ENCODE assay signal across 19 cellular contexts in genomic region chr1:29209173-29209572, GRCh38. TPM values are rescaled to one million over a fixed set of nuclear protein-coding genes. Genes with fewer than 3 reads are reported as not detected.
A peak's percentile ranks its signal among the peaks of the same experiment; 100 is the strongest.
DNase-seq lines count a peak whose midpoint lies in the region; ATAC-seq, FAIRE-seq and TF ChIP-seq lines count a peak whose summit lies in the region.
"Had no signal": no experiment of that assay in that cellular context is flagged by ENCODE, and none has a peak within 500 bp of the region (broad histone marks: within the 10 kb centered on the region; RNA-seq: fewer than 3 reads in every experiment).

No MANE protein-coding gene starts in this region.

- H3K9me3 ChIP-seq in mesodermal cell (ENCODE audit: control insufficient read depth, low read length) = no peaks in the 10 kb centered on the region
- H3K9me3 ChIP-seq in esophagus squamous epithelium = no peaks in the 10 kb centered on the region

- H3K36me3 ChIP-seq in bronchial epithelial cell (ENCODE audit: control insufficient read depth, insufficient read depth, low read length) (peaks cover 22% of the 10 kb centered on the region), mesodermal cell (ENCODE audit: control insufficient read depth, insufficient read depth, low read length) (peaks cover 37% of the 10 kb centered on the region), esophagus squamous epithelium (peaks cover 0 to 76% (median 6%) of the 10 kb centered on the region in 3 donors)

- no peak overlapping the region for H3K27ac Mint-ChIP-seq in activated CD4-positive, alpha-beta T cell treated with anti-CD3 and anti-CD28 coated beads for 36 hours
- H3K27ac Mint-ChIP-seq in T-helper 2 cell treated with Interferon-gamma antibody and Interleukin-4, amounts not matched to agents 5 μg/mL and 100 μg/mL, for 36 hours = no peak overlapping the region
- no peak overlapping the region for H3K27ac Mint-ChIP-seq in activated CD4-positive, alpha-beta memory T cell treated with anti-CD3 and anti-CD28 coated beads, Interleukin-2, amount 10 ng/mL, durations not matched to agents 7 days and 5 days
- H3K27ac Mint-ChIP-seq: activated naive CD8-positive, alpha-beta T cell had no signal

- H3K27me3 Mint-ChIP-seq in activated CD4-positive, alpha-beta T cell treated with anti-CD3 and anti-CD28 coated beads for 36 hours = no peaks in the 10 kb centered on the region
- H3K27me3 Mint-ChIP-seq in T-helper 2 cell treated with Interferon-gamma antibody and Interleukin-4, amounts not matched to agents 5 μg/mL and 100 μg/mL, for 36 hours (ENCODE audit: low read depth) = no peaks in the 10 kb centered on the region
- no peaks in the 10 kb centered on the region for H3K27me3 Mint-ChIP-seq in activated CD4-positive, alpha-beta memory T cell treated with anti-CD3 and anti-CD28 coated beads, Interleukin-2, amount 10 ng/mL, durations not matched to agents 7 days and 5 days
- H3K27me3 Mint-ChIP-seq: activated naive CD8-positive, alpha-beta T cell; naive B cell had no signal

- no peak for TF ChIP-seq CTCF in AG10803 (conservative IDR thresholded peaks at IDR 0.05; ENCODE audit: low read length)
- no peak for TF ChIP-seq CTCF in bronchial epithelial cell (IDR thresholded peaks at IDR 0.05; ENCODE audit: insufficient read depth, low read length, severe bottlenecking)
- TF ChIP-seq CTCF in esophagus squamous epithelium (IDR thresholded peaks at IDR 0.05) = no peak

- 93% methylated on average over 5 of the region's 5 CpGs for WGBS in mesodermal cell (ENCODE audit: insufficient coverage in 2 of 2), 2 experiments
- 74 to 80% methylated on average over 5 of the region's 5 CpGs for WGBS in esophagus squamous epithelium, 2 donors

- H3K27me3 ChIP-seq in bronchial epithelial cell (ENCODE audit: control insufficient read depth, insufficient read depth, low read length) (no peaks in the 10 kb centered on the region), esophagus squamous epithelium (no peaks in the 10 kb centered on the region)

- peak overlapping the region; percentile 50 for H3K27ac ChIP-seq in mesodermal cell (ENCODE audit: low read depth, low read length, severe bottlenecking)
- no peak overlapping the region for H3K27ac ChIP-seq in esophagus squamous epithelium

- H3K4me3 Mint-ChIP-seq in activated CD4-positive, alpha-beta T cell treated with anti-CD3 and anti-CD28 coated beads for 36 hours = no peak overlapping the region
- H3K4me3 Mint-ChIP-seq in T-helper 2 cell treated with Interferon-gamma antibody and Interleukin-4, amounts not matched to agents 5 μg/mL and 100 μg/mL, for 36 hours = no peak overlapping the region
- no peak overlapping the region for H3K4me3 Mint-ChIP-seq in activated CD4-positive, alpha-beta memory T cell treated with anti-CD3 and anti-CD28 coated beads, Interleukin-2, amount 10 ng/mL, durations not matched to agents 7 days and 5 days
- H3K4me3 Mint-ChIP-seq: activated naive CD8-positive, alpha-beta T cell had no signal

- CTCF ChIA-PET in activated CD4-positive, alpha-beta T cell treated with anti-CD3 and anti-CD28 coated beads for 36 hours (lab: Charles Lee) = no interaction called here
- CTCF ChIA-PET in activated CD4-positive, alpha-beta memory T cell treated with anti-CD3 and anti-CD28 coated beads, Interleukin-2, amount 10 ng/mL, durations not matched to agents 7 days and 5 days (lab: Charles Lee) = no interaction called here

- POLR2A ChIA-PET in activated CD4-positive, alpha-beta T cell treated with anti-CD3 and anti-CD28 coated beads for 36 hours (lab: Charles Lee) = no interaction called here
- POLR2A ChIA-PET in activated CD4-positive, alpha-beta memory T cell treated with anti-CD3 and anti-CD28 coated beads, Interleukin-2, amount 10 ng/mL, durations not matched to agents 7 days and 5 days (lab: Charles Lee) = no interaction called here

- intact Hi-C loops in activated CD4-positive, alpha-beta T cell treated with anti-CD3 and anti-CD28 coated beads for 36 hours (cut with DNase I, micrococcal nuclease) = no loop called here
- intact Hi-C loops in esophagus squamous epithelium (cut with DNase I) = loop anchor here (10.0 kb wide), 1 partner anchor 164 kb away; no protein-coding TSS in a partner anchor

- no peaks in the 10 kb centered on the region for H3K9me3 Mint-ChIP-seq in activated CD4-positive, alpha-beta T cell treated with anti-CD3 and anti-CD28 coated beads for 36 hours (ENCODE audit: low read depth)
- no peaks in the 10 kb centered on the region for H3K9me3 Mint-ChIP-seq in T-helper 2 cell treated with Interferon-gamma antibody and Interleukin-4, amounts not matched to agents 5 μg/mL and 100 μg/mL, for 36 hours
- no peaks in the 10 kb centered on the region for H3K9me3 Mint-ChIP-seq in activated CD4-positive, alpha-beta memory T cell treated with anti-CD3 and anti-CD28 coated beads, Interleukin-2, amount 10 ng/mL, durations not matched to agents 7 days and 5 days
- H3K9me3 Mint-ChIP-seq: naive B cell had no signal

- H3K4me3 ChIP-seq in AG10803 (ENCODE audit: low read length) = no peak overlapping the region
- H3K4me3 ChIP-seq in bronchial epithelial cell (ENCODE audit: low read depth, low read length) = no peak overlapping the region
- H3K4me3 ChIP-seq in mesodermal cell (ENCODE audit: extremely low read depth, insufficient read depth, low read length, poor library complexity, severe bottlenecking) = no peak overlapping the region
- no peak overlapping the region for H3K4me3 ChIP-seq in esophagus squamous epithelium

- H3K4me1 Mint-ChIP-seq in activated CD4-positive, alpha-beta T cell treated with anti-CD3 and anti-CD28 coated beads for 36 hours = no peaks in the 10 kb centered on the region
- no peaks in the 10 kb centered on the region for H3K4me1 Mint-ChIP-seq in T-helper 2 cell treated with Interferon-gamma antibody and Interleukin-4, amounts not matched to agents 5 μg/mL and 100 μg/mL, for 36 hours (ENCODE audit: low read depth)
- H3K4me1 Mint-ChIP-seq in activated CD4-positive, alpha-beta memory T cell treated with anti-CD3 and anti-CD28 coated beads, Interleukin-2, amount 10 ng/mL, durations not matched to agents 7 days and 5 days = no peaks in the 10 kb centered on the region

- peaks cover 28% of the 10 kb centered on the region for H3K4me1 ChIP-seq in mesodermal cell (ENCODE audit: control insufficient read depth, insufficient read depth, low read length, poor library complexity, severe bottlenecking)
- no peaks in the 10 kb centered on the region for H3K4me1 ChIP-seq in esophagus squamous epithelium

- no peak for TF ChIP-seq POLR2A in esophagus squamous epithelium (IDR thresholded peaks at IDR 0.05)

- DNase-seq in AG10803 (ENCODE audit: low read depth) (peak; percentile 58), M059J (ENCODE audit: low read depth) (peak; percentile 40), bronchial epithelial cell (ENCODE audit: low read depth) (peak; percentile 51), esophagus squamous epithelium (lab: John Stamatoyannopoulos, UW) (no peak)
- no peak for DNase-seq in activated CD4-positive, alpha-beta T cell treated with anti-CD3 and anti-CD28 coated beads for 36 hours
- DNase-seq in T-helper 2 cell treated with Interferon-gamma antibody and Interleukin-4, amounts not matched to agents 5 μg/mL and 100 μg/mL, for 36 hours (ENCODE audit: low spot score) = no peak
- no peak for DNase-seq in activated CD4-positive, alpha-beta memory T cell treated with anti-CD3 and anti-CD28 coated beads, Interleukin-2, amount 10 ng/mL, durations not matched to agents 7 days and 5 days
- DNase-seq: central memory CD4-positive, alpha-beta T cell; GF-D8; H7; naive B cell; NCI-H345; SHP77; stimulated activated CD4-positive, alpha-beta T cell treated with anti-CD3 and anti-CD28 coated beads, Interleukin-12 subunit alpha, Interleukin-12 subunit beta, amount 100 ng/mL, for 4 hours had no signal

- no peak for FAIRE-seq in bronchial epithelial cell (lab: Jason Lieb, UNC)
- FAIRE-seq: frontal cortex, urothelium cell line had no signal

- H3K36me3 Mint-ChIP-seq in activated CD4-positive, alpha-beta T cell treated with anti-CD3 and anti-CD28 coated beads for 36 hours (ENCODE audit: low read depth) = peaks cover 17% of the 10 kb centered on the region
- peaks cover 6% of the 10 kb centered on the region for H3K36me3 Mint-ChIP-seq in T-helper 2 cell treated with Interferon-gamma antibody and Interleukin-4, amounts not matched to agents 5 μg/mL and 100 μg/mL, for 36 hours (ENCODE audit: low read depth)
- peaks cover 5% of the 10 kb centered on the region for H3K36me3 Mint-ChIP-seq in activated CD4-positive, alpha-beta memory T cell treated with anti-CD3 and anti-CD28 coated beads, Interleukin-2, amount 10 ng/mL, durations not matched to agents 7 days and 5 days (ENCODE audit: low read depth)

- no peak for ATAC-seq in activated CD4-positive, alpha-beta T cell treated with anti-CD3 and anti-CD28 coated beads for 36 hours
- ATAC-seq: activated CD4-positive, CD25-positive, alpha-beta regulatory T cell treated with anti-CD3 and anti-CD28 coated beads, Interleukin-2, amount 50 U/mL, for 24 hours had no signal

RNA-seq across cellular contexts. Expression of gene MECR, which starts 21.6 kb away (rescaled TPM):
- 13.8 and 14.3 TPM in 2 replicates for total RNA-seq in M059J (2014; rRNA removed; shearing (Covaris generic))
- total RNA-seq in bronchial epithelial cell (28.2 TPM in 2 replicates), esophagus squamous epithelium (10 to 100 TPM; 14.3 to 29.4 (median 16.1) TPM)
- 34.0 TPM for polyA plus RNA-seq in mesodermal cell (2013, experiment 1 of 2)
- 28.1 TPM for polyA plus RNA-seq in mesodermal cell (2013, experiment 2 of 2)
- 10 to 100 TPM; 41.3 to 43.1 TPM for total RNA-seq in activated CD4-positive, alpha-beta T cell treated with anti-CD3 and anti-CD28 coated beads for 36 hours
- 10 to 100 TPM; 13.9 to 17.6 TPM for total RNA-seq in activated CD4-positive, alpha-beta memory T cell treated with anti-CD3 and anti-CD28 coated beads, Interleukin-2, amount 10 ng/mL, durations not matched to agents 7 days and 5 days

RNA-seq across cellular contexts. Expression of gene PTPRU, which starts 27.1 kb away (rescaled TPM):
- total RNA-seq in M059J (2014; rRNA removed; shearing (Covaris generic)) = 3.3 and 3.4 TPM in 2 replicates
- total RNA-seq in bronchial epithelial cell = 40.8 and 53.2 TPM in 2 replicates
- 42.9 TPM for polyA plus RNA-seq in mesodermal cell (2013, experiment 1 of 2)
- polyA plus RNA-seq in mesodermal cell (2013, experiment 2 of 2) = 30.9 TPM
- under 1 TPM; 0.37 to 0.89 TPM for total RNA-seq in activated CD4-positive, alpha-beta T cell treated with anti-CD3 and anti-CD28 coated beads for 36 hours
- total RNA-seq in activated CD4-positive, alpha-beta memory T cell treated with anti-CD3 and anti-CD28 coated beads, Interleukin-2, amount 10 ng/mL, durations not matched to agents 7 days and 5 days = under 1 TPM; 0.13 to 0.68 TPM
- total RNA-seq in esophagus squamous epithelium = 10 to 100 TPM in 1 of 4 donors, 1 to 10 TPM in 3; 4.3 to 15.9 (median 7.5) TPM

RNA-seq across cellular contexts. Expression of gene SRSF4, which starts 27.5 kb away (rescaled TPM):
- total RNA-seq in M059J (2014; rRNA removed; shearing (Covaris generic)) = 48.7 and 64.1 TPM in 2 replicates
- total RNA-seq in bronchial epithelial cell (34.5 and 40.1 TPM in 2 replicates), esophagus squamous epithelium (10 to 100 TPM; 41.4 to 82.6 (median 56.4) TPM)
- polyA plus RNA-seq in mesodermal cell (2013, experiment 1 of 2) = 100 TPM
- polyA plus RNA-seq in mesodermal cell (2013, experiment 2 of 2) = 99.0 TPM
- 100 to 1,000 TPM; 129 to 147 TPM for total RNA-seq in activated CD4-positive, alpha-beta T cell treated with anti-CD3 and anti-CD28 coated beads for 36 hours
- 100 to 1,000 TPM; 121 to 123 TPM for total RNA-seq in activated CD4-positive, alpha-beta memory T cell treated with anti-CD3 and anti-CD28 coated beads, Interleukin-2, amount 10 ng/mL, durations not matched to agents 7 days and 5 days

Comparison
In these comparisons a context has a peak if more than half of its experiments do, and no peak if none do; other contexts are left out.
1. DNase-seq: peak in AG10803 (single experiment), M059J (single experiment) and bronchial epithelial cell (single experiment); none in activated CD4-positive, alpha-beta T cell treated with anti-CD3 and anti-CD28 coated beads for 36 hours (single experiment), T-helper 2 cell treated with Interferon-gamma antibody and Interleukin-4, amounts not matched to agents 5 μg/mL and 100 μg/mL, for 36 hours (single experiment), activated CD4-positive, alpha-beta memory T cell treated with anti-CD3 and anti-CD28 coated beads, Interleukin-2, amount 10 ng/mL, durations not matched to agents 7 days and 5 days (single experiment) and esophagus squamous epithelium (single experiment).